ENCODE assay signal across 10 cellular contexts in the genomic region with DNA sequence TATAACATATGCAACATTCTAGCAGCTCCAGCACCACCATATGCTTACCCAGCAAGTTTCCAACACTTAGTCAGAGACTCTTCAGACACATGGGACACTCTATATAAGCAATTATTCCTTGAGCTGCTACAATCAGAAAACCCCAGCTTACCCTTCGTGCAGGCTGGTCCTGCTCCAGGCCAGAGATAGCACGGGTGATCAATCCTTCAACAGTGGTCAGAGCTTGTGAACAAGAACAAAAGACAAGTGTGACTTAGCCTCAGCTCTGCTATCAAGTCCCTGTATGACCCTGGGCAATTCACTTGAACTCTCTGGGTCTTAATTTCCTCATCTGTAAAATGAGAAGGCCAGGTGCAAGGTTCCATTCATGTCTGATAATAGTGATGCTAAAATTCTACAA. TPM values are rescaled to one million over a fixed set of nuclear protein-coding genes. Genes with fewer than 3 reads are reported as not detected.
DNase-seq lines count a peak whose midpoint lies in the region; ATAC-seq and TF ChIP-seq lines count a peak whose summit lies in the region.
"Had no signal": no experiment of that assay in that cellular context is flagged by ENCODE, and none has a peak within 500 bp of the region (broad histone marks: within the 10 kb centered on the region; RNA-seq: fewer than 3 reads in every experiment).

No MANE protein-coding gene starts in this region.

- no peaks in the 10 kb centered on the region for H3K27me3 Mint-ChIP-seq in Caco-2 (ENCODE audit: insufficient read depth, unreplicated experiment)
- peaks cover 3% of the 10 kb centered on the region for H3K27me3 Mint-ChIP-seq in IgD-negative memory B cell

- H3K4me1 ChIP-seq in Caco-2, result peaks cover 30% of the 10 kb centered on the region
- H3K4me1 ChIP-seq in adipocyte (ENCODE audit: control insufficient read depth, insufficient read depth, low read length), result peaks cover 43% of the 10 kb centered on the region

- H3K27ac ChIP-seq in neural cell (ENCODE audit: low read length), result no peak overlapping the region

- POLR2A ChIA-PET in Caco-2 (lab: Charles Lee), result interaction anchor here (1.2 to 3.1 kb wide), 4 partner anchors 10 to 50 kb away, joined by 3 to 24 read pairs (median 12); partner anchors contain the start of genes APOA1 and APOC3

- CTCF ChIA-PET in Caco-2 (lab: Charles Lee), result interaction anchor here (1.3 to 3.7 kb wide), 3 partner anchors 43 to 320 kb away, joined by 4 to 32 read pairs (median 12); partner anchors contain the start of genes APOA1 and APOC3

- no peaks in the 10 kb centered on the region for H3K9me2 ChIP-seq in neural cell (ENCODE audit: insufficient read depth, low read length)

- H3K4me1 Mint-ChIP-seq in Caco-2 (ENCODE audit: low read depth, unreplicated experiment), result peaks cover 34% of the 10 kb centered on the region
- H3K4me1 Mint-ChIP-seq in IgD-negative memory B cell, result peaks cover 22 to 29% (median 25%) of the 10 kb centered on the region in 3 donors

- TF ChIP-seq CTCF in Caco-2 (IDR thresholded peaks at IDR 0.05; ENCODE audit: insufficient read depth in 1 of 2, low read depth in 1 of 2, low read length in 1 of 2, severe bottlenecking in 1 of 2, unreplicated experiment in 1 of 2) (no peak), neural cell (IDR thresholded peaks at IDR 0.05; ENCODE audit: poor library complexity, severe bottlenecking) (no peak)

- H3K27ac Mint-ChIP-seq in Caco-2 (ENCODE audit: unreplicated experiment) (no peak overlapping the region), IgD-negative memory B cell (peak overlapping the region in 2 of 3 donors; percentile 16 to 59)

- intact Hi-C loops in Caco-2 (cut with micrococcal nuclease; ENCODE audit: unreplicated experiment), result loop anchor here (5.0 kb wide), 1 partner anchor 311 kb away; the partner anchor contains the start of gene SIK3

- no peak for TF ChIP-seq EP300 in neural cell (conservative IDR thresholded peaks at IDR 0.05; ENCODE audit: poor library complexity, severe bottlenecking)

- ATAC-seq in HG03460 (IDR thresholded peaks at IDR 0.05; ENCODE audit: unreplicated experiment), result no peak
- no peak for ATAC-seq in HG03378 (IDR thresholded peaks at IDR 0.05; ENCODE audit: unreplicated experiment)

- H3K36me3 ChIP-seq in Caco-2 (ENCODE audit: control insufficient read depth, insufficient read depth, low read length) (peaks cover 18% of the 10 kb centered on the region), adipocyte (ENCODE audit: control insufficient read depth, insufficient read depth, low read length, severe bottlenecking) (peaks cover 52% of the 10 kb centered on the region), neural cell (ENCODE audit: insufficient read depth, low read length) (no peaks in the 10 kb centered on the region)

- DNase-seq in Caco-2, result no peak
- no peak for DNase-seq in adipocyte (ENCODE audit: low read depth)
- DNase-seq in NCI-H2196 treated with DMSO at 0.1 percent for 48 hours (lab: John Stamatoyannopoulos, UW; ENCODE audit: unreplicated experiment), result no peak
- DNase-seq: DMS79, RPMI8226, substantia nigra had no signal

- H3K4me3 Mint-ChIP-seq in Caco-2 (ENCODE audit: unreplicated experiment), result peak overlapping the region; percentile 80
- H3K4me3 Mint-ChIP-seq in IgD-negative memory B cell, result peak overlapping the region; percentile 89 to 99 (median 98)

- no peaks in the 10 kb centered on the region for H3F3A ChIP-seq in neural cell (ENCODE audit: insufficient read depth, low read length, poor library complexity, severe bottlenecking)

- H3K79me2 ChIP-seq in neural cell (replicated peaks; ENCODE audit: insufficient read depth, low read length), result peaks cover 12% of the 10 kb centered on the region

- no peaks in the 10 kb centered on the region for H4K20me1 ChIP-seq in neural cell (ENCODE audit: insufficient read depth)

- no TSS peak for BruUV-seq in Caco-2 (replicated peaks; lab: Mats Ljungman, UMichigan)

- H3K9ac ChIP-seq in adipocyte (ENCODE audit: low read length) (no peak overlapping the region), neural cell (ENCODE audit: low read length) (no peak overlapping the region)

- H3K27me3 ChIP-seq in Caco-2 (replicated peaks; ENCODE audit: control insufficient read depth, insufficient read depth, low read length) (no peaks in the 10 kb centered on the region), adipocyte (replicated peaks; ENCODE audit: control insufficient read depth, insufficient read depth, low read length) (no peaks in the 10 kb centered on the region), neural cell (ENCODE audit: insufficient read depth, low read depth, low read length) (no peaks in the 10 kb centered on the region)

- no peak for TF ChIP-seq RAD21 in neural cell (conservative IDR thresholded peaks at IDR 0.05)

- H3K9me3 ChIP-seq in Caco-2 (no peaks in the 10 kb centered on the region), adipocyte (ENCODE audit: control insufficient read depth, low read length) (no peaks in the 10 kb centered on the region), neural cell (ENCODE audit: low read length) (no peaks in the 10 kb centered on the region)

- H2AFZ ChIP-seq in neural cell (ENCODE audit: low read depth, low read length), result no peak overlapping the region

- no peak overlapping the region for H3K4me2 ChIP-seq in neural cell (ENCODE audit: low read length)

- H3K9me3 Mint-ChIP-seq in Caco-2 (ENCODE audit: unreplicated experiment) (no peaks in the 10 kb centered on the region), IgD-negative memory B cell (no peaks in the 10 kb centered on the region)

- H3K36me3 Mint-ChIP-seq in Caco-2 (ENCODE audit: insufficient read depth, unreplicated experiment) (peaks cover 67% of the 10 kb centered on the region), IgD-negative memory B cell (peaks cover 6% of the 10 kb centered on the region)

- H3K4me3 ChIP-seq in Caco-2 (ENCODE audit: low read depth, low read length) (no peak overlapping the region), adipocyte (ENCODE audit: low read length) (peak overlapping the region; percentile 89), neural cell (ENCODE audit: low read length) (peak overlapping the region; percentile 91)

TF ChIP-seq in neural cell, 6 proteins besides CTCF, POLR2A, EP300 and RAD21:
- TF ChIP-seq EZH2 (IDR thresholded peaks at IDR 0.05; ENCODE audit: borderline replicate concordance, insufficient read depth, low read length, poor library complexity, severe bottlenecking), result no peak
- TF ChIP-seq MXI1 (conservative IDR thresholded peaks at IDR 0.05; ENCODE audit: poor library complexity, severe bottlenecking), result no peak
- no peak for TF ChIP-seq REST (IDR thresholded peaks at IDR 0.05; ENCODE audit: borderline replicate concordance)
- no peak for TF ChIP-seq POLR2AphosphoS5 (IDR thresholded peaks at IDR 0.05)
- TF ChIP-seq SMC3 (conservative IDR thresholded peaks at IDR 0.05; ENCODE audit: poor library complexity), result no peak
- TF ChIP-seq TAF1 (IDR thresholded peaks at IDR 0.05; ENCODE audit: low read depth), result no peak
TF ChIP-seq in neural cell: peak in this region for 0.

RNA-seq across cellular contexts. Expression of gene ZPR1, which starts 1.5 kb away (rescaled TPM):
- total RNA-seq in Caco-2 (2022), result 168 and 194 TPM in 2 replicates
- 56.3 TPM for polyA plus RNA-seq in IgD-negative memory B cell
- 34.5 and 64.7 TPM in 2 replicates for polyA plus RNA-seq in neural cell
- 37.3 and 41.6 TPM in 2 replicates for polyA minus RNA-seq in neural cell

RNA-seq across cellular contexts. Expression of gene APOA5, which starts 5.3 kb away (rescaled TPM):
- 1.5 and 2.5 TPM in 2 replicates for total RNA-seq in Caco-2 (2022)
- polyA plus RNA-seq in IgD-negative memory B cell (not detected), neural cell (not detected in 2 replicates)
- polyA minus RNA-seq in neural cell, result not detected in 2 replicates

RNA-seq across cellular contexts. Expression of gene BUD13, which starts 13.6 kb away (rescaled TPM):
- 37.8 and 42.6 TPM in 2 replicates for total RNA-seq in Caco-2 (2022)
- polyA plus RNA-seq in IgD-negative memory B cell (16.5 TPM), neural cell (19.1 and 20.5 TPM in 2 replicates)
- polyA minus RNA-seq in neural cell, result 22.6 and 25.6 TPM in 2 replicates

RNA-seq across cellular contexts. Expression of gene APOA4, which starts 36.7 kb away (rescaled TPM):
- 1.8 and 3.3 TPM in 2 replicates for total RNA-seq in Caco-2 (2022)
- polyA plus RNA-seq in IgD-negative memory B cell, result not detected
- not detected in 2 replicates for polyA plus RNA-seq in neural cell
- polyA minus RNA-seq in neural cell, result not detected in 2 replicates

RNA-seq across cellular contexts. Expression of gene APOC3, which starts 43.3 kb away (rescaled TPM):
- total RNA-seq in Caco-2 (2022), result 103 and 128 TPM in 2 replicates
- polyA plus RNA-seq in IgD-negative memory B cell (not detected), neural cell (not detected in 2 replicates)
- not detected in 2 replicates for polyA minus RNA-seq in neural cell
